Comparison of ENCODE assay signal across 14 cellular contexts in the genomic region with DNA sequence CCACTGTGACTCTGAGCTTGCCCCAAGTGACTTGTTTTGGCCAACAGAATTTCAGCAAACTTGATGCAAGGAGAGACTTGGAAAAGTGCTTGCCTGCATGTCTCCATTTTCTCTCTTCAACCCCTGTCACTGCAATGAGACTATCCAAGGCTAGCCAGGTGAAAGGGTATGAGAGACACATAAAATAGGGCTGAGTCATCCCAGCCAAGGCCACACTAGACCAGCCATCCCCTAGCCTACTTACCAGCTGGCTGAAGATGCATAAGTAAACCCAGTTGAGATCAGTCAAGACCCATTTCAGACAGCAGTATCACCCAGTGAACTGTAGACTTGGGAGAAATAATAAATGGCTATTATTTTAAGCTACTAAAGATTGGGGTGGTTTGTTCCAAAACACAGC.
"Had no signal": no experiment of that assay in that cellular context is flagged by ENCODE, and none has a peak within 500 bp of the region (broad histone marks: within the 10 kb centered on the region; RNA-seq: fewer than 3 reads in every experiment).

No MANE protein-coding gene starts in this region.

- H3K27me3 ChIP-seq: neutrophil, thyroid gland had no signal

- H3K27ac ChIP-seq: neutrophil, thyroid gland had no signal

- ATAC-seq: activated CD8-positive, alpha-beta memory T cell treated with anti-CD3 and anti-CD28 coated beads, Interleukin-2, amount 10 ng/mL, durations not matched to agents 7 days and 5 days; activated naive CD4-positive, alpha-beta T cell treated with anti-CD3 and anti-CD28 coated beads, Interleukin-2, amount 50 U/mL, for 72 hours; sciatic nerve; stimulated activated naive CD8-positive, alpha-beta T cell treated with anti-CD3 and anti-CD28 coated beads, Interleukin-15, amount 100 ng/mL, for 72 hours had no signal

- H3K36me3 Mint-ChIP-seq: activated CD8-positive, alpha-beta memory T cell treated with anti-CD3 and anti-CD28 coated beads, Interleukin-2, amount 10 ng/mL, durations not matched to agents 7 days and 5 days; activated naive CD4-positive, alpha-beta T cell treated with anti-CD3 and anti-CD28 coated beads, Interleukin-2, amount 50 U/mL, for 72 hours had no signal

- H3K4me3 Mint-ChIP-seq: activated CD8-positive, alpha-beta memory T cell treated with anti-CD3 and anti-CD28 coated beads, Interleukin-2, amount 10 ng/mL, durations not matched to agents 7 days and 5 days; activated T-cell treated with anti-CD3 and anti-CD28 coated beads, Interleukin-2, amount 50 U/mL, for 24 hours; stimulated activated naive CD8-positive, alpha-beta T cell treated with anti-CD3 and anti-CD28 coated beads, Interleukin-15, amount 100 ng/mL, for 72 hours had no signal

- H3K27me3 Mint-ChIP-seq: activated CD8-positive, alpha-beta memory T cell treated with anti-CD3 and anti-CD28 coated beads, Interleukin-2, amount 10 ng/mL, durations not matched to agents 7 days and 5 days had no signal

- H3K27ac Mint-ChIP-seq: activated CD8-positive, alpha-beta memory T cell treated with anti-CD3 and anti-CD28 coated beads, Interleukin-2, amount 10 ng/mL, durations not matched to agents 7 days and 5 days; activated naive CD4-positive, alpha-beta T cell treated with anti-CD3 and anti-CD28 coated beads, Interleukin-2, amount 50 U/mL, for 72 hours; activated T-cell treated with anti-CD3 and anti-CD28 coated beads, Interleukin-2, amount 50 U/mL, for 24 hours; stimulated activated naive CD8-positive, alpha-beta T cell treated with anti-CD3 and anti-CD28 coated beads, Interleukin-15, amount 100 ng/mL, for 72 hours had no signal

- H3K4me3 ChIP-seq: thyroid gland had no signal

- H3K36me3 ChIP-seq: neutrophil, thyroid gland had no signal

- H3K9me3 Mint-ChIP-seq: activated naive CD4-positive, alpha-beta T cell treated with anti-CD3 and anti-CD28 coated beads, Interleukin-2, amount 50 U/mL, for 72 hours; activated T-cell treated with anti-CD3 and anti-CD28 coated beads, Interleukin-2, amount 50 U/mL, for 24 hours; stimulated activated naive CD8-positive, alpha-beta T cell treated with anti-CD3 and anti-CD28 coated beads, Interleukin-15, amount 100 ng/mL, for 72 hours had no signal

- H3K4me1 Mint-ChIP-seq: activated CD8-positive, alpha-beta memory T cell treated with anti-CD3 and anti-CD28 coated beads, Interleukin-2, amount 10 ng/mL, durations not matched to agents 7 days and 5 days; stimulated activated naive CD8-positive, alpha-beta T cell treated with anti-CD3 and anti-CD28 coated beads, Interleukin-15, amount 100 ng/mL, for 72 hours had no signal

- H3K9me3 ChIP-seq: neutrophil, thyroid gland had no signal

- DNase-seq: activated CD4-positive, alpha-beta T cell treated with anti-CD3 and anti-CD28 coated beads for 1 hour; activated CD4-positive, alpha-beta T cell treated with anti-CD3 and anti-CD28 coated beads, Interleukin-2, amount 50 U/mL, for 48 hours; activated CD8-positive, alpha-beta memory T cell treated with anti-CD3 and anti-CD28 coated beads, Interleukin-2, amount 10 ng/mL, durations not matched to agents 7 days and 5 days; activated effector memory CD4-positive, alpha-beta T cell treated with anti-CD3 and anti-CD28 coated beads, Interleukin-2, amount 50 U/mL, for 16 hours; activated T-cell treated with anti-CD3 and anti-CD28 coated beads, Interleukin-2, amount 50 U/mL, for 24 hours; amniotic stem cell; posterior cingulate gyrus; stimulated activated CD4-positive, alpha-beta T cell treated with anti-CD3 and anti-CD28 coated beads, Interleukin-4, amount 100 ng/mL, for 1 hour; stimulated activated CD8-positive, alpha-beta memory T cell treated with anti-CD3 and anti-CD28 coated beads, Interleukin-4, amount 100 ng/mL, for 48 hours; stimulated activated naive CD8-positive, alpha-beta T cell treated with anti-CD3 and anti-CD28 coated beads, Interleukin-15, amount 100 ng/mL, for 72 hours; thyroid gland had no signal
